ENCODE assay signal across 14 cellular contexts in the genomic region with DNA sequence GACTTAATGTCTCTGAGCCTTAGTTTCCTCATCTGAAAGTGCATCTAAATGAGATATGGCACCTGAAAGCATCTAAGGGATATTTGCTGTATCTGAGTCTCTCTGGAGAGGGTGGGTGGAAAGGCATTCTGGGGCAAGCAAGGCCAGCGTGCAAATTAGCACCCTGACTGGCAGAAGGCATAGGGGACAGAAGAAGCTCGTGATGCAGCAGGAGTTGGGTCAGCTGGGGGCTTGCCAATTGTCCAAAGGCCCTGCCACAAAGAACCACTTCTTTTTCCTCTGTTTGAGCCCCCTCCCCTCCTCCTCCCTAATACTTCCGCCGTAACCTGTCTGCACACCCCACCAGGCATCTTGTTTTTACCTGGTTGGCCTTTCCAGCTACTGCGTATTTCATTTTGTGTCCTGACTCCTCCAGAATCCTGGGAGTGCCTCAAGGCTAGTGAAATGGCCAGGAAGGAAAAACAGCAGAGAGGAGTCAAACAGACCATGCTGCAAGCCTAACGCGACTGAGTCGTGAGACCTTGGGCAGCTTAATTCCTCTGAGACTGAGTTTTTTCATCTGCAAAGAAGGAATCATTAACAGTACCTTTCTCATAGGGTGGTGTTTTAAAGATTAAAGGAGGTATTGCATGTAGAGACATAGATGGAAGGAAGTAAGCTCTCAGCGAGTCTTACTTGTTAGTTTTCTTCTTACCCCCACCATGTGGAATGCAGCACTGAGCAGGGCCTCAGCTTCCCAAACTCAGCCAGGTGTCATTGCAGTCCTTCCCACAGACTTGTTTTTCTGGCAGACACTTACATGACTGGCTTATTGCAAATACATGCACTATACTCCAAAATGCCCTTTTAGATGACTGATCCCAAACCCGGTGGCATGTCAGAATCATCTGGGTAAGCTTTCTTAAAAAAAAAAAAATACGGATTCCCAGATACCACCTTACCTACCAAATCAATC.
"Had no signal": no experiment of that assay in that cellular context is flagged by ENCODE, and none has a peak within 500 bp of the region (broad histone marks: within the 10 kb centered on the region; RNA-seq: fewer than 3 reads in every experiment).

No MANE protein-coding gene starts in this region.

- H3K9ac ChIP-seq: parathyroid adenoma had no signal

- H3K4me3 ChIP-seq: lower lobe of right lung, SK-N-MC, thyroid gland, vagina had no signal

- H3K36me3 ChIP-seq: lower lobe of right lung, thyroid gland, vagina had no signal

- H2AFZ ChIP-seq: parathyroid adenoma had no signal

- H3K4me1 ChIP-seq: lower lobe of right lung, parathyroid adenoma, thyroid gland, vagina had no signal

- H3K27me3 ChIP-seq: thyroid gland, vagina had no signal

- H3K9me3 ChIP-seq: lower lobe of right lung, thyroid gland, vagina had no signal

- H3K27ac Mint-ChIP-seq: activated T-helper 1 cell treated with anti-CD3 and anti-CD28 coated beads, Interleukin-12 subunit alpha, Interleukin-12 subunit beta, Interleukin-2, Interleukin-4 antibody, amounts not matched to agents 30 ng/mL and 10 ng/mL and 1 ng/mL, durations not matched to agents 14 hours and 24 hours and 36 hours; mesothelial cell of epicardium; stimulated activated effector memory CD8-positive, alpha-beta T cell treated with anti-CD3 and anti-CD28 coated beads, Interleukin-12 subunit alpha, Interleukin-12 subunit beta, amount 100 ng/mL, for 72 hours; T-cell had no signal

- H3K79me2 ChIP-seq: parathyroid adenoma had no signal

- DNase-seq: activated CD4-positive, CD25-positive, alpha-beta regulatory T cell treated with anti-CD3 and anti-CD28 coated beads, Interleukin-2, amount 50 U/mL, for 72 hours; activated naive CD4-positive, alpha-beta T cell; foreskin fibroblast; lower lobe of right lung; stimulated activated CD4-positive, alpha-beta T cell treated with anti-CD3 and anti-CD28 coated beads, Interleukin-12 subunit alpha, Interleukin-12 subunit beta, amount 100 ng/mL, for 4 hours; T-cell; T-helper 9 cell; thyroid gland had no signal

- H3K4me3 Mint-ChIP-seq: activated T-helper 1 cell treated with anti-CD3 and anti-CD28 coated beads, Interleukin-12 subunit alpha, Interleukin-12 subunit beta, Interleukin-2, Interleukin-4 antibody, amounts not matched to agents 30 ng/mL and 10 ng/mL and 1 ng/mL, durations not matched to agents 14 hours and 24 hours and 36 hours; mesothelial cell of epicardium had no signal

- H3K27ac ChIP-seq: lower lobe of right lung, parathyroid adenoma, SK-N-MC, thyroid gland, vagina had no signal

- H3K36me3 Mint-ChIP-seq: mesothelial cell of epicardium, T-cell had no signal

- H3K9me3 Mint-ChIP-seq: activated T-helper 1 cell treated with anti-CD3 and anti-CD28 coated beads, Interleukin-12 subunit alpha, Interleukin-12 subunit beta, Interleukin-2, Interleukin-4 antibody, amounts not matched to agents 30 ng/mL and 10 ng/mL and 1 ng/mL, durations not matched to agents 14 hours and 24 hours and 36 hours; mesothelial cell of epicardium; stimulated activated effector memory CD8-positive, alpha-beta T cell treated with anti-CD3 and anti-CD28 coated beads, Interleukin-12 subunit alpha, Interleukin-12 subunit beta, amount 100 ng/mL, for 72 hours; T-cell had no signal

- ATAC-seq: lower lobe of right lung; stimulated activated effector memory CD8-positive, alpha-beta T cell treated with anti-CD3 and anti-CD28 coated beads, Interleukin-12 subunit alpha, Interleukin-12 subunit beta, amount 100 ng/mL, for 72 hours had no signal
